31 cellular contexts compared by ENCODE assay signal in the genomic region with DNA sequence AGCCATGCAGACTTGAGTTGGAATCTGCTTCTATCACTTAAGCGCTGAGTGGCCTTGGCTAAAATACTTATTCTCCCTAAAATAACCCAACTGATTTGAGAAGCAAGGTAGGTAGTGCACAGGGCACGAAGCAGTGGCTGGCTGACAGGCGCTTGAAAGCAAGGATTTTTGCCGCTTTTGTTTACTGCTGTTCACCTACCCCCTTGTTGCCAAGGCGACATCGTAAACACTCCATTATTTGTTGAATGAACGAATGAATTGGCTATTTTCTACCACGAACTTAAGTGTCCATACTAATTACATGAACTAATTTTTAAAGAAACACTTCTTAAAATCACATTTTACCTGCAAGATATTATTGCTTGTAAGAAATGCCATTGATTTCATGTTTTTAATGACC.
DNase-seq lines count a peak whose midpoint lies in the region; ATAC-seq and FAIRE-seq lines count a peak whose summit lies in the region.
"Had no signal": no experiment of that assay in that cellular context is flagged by ENCODE, and none has a peak within 500 bp of the region (broad histone marks: within the 10 kb centered on the region; RNA-seq: fewer than 3 reads in every experiment).

No MANE protein-coding gene starts in this region.

- FAIRE-seq in HTR-8/SVneo (lab: Jason Lieb, UNC) = no peak
- FAIRE-seq: A549, GM12878, islet of Langerhans had no signal

- H3K27me3 ChIP-seq in HUES48 (ENCODE audit: control insufficient read depth, insufficient read depth, low read length) = no peaks in the 10 kb centered on the region
- H3K27me3 ChIP-seq: ascending aorta, cardiac muscle cell, colonic mucosa, left lung, right atrium auricular region, thyroid gland had no signal

- H3K4me1 ChIP-seq in HUES48 (ENCODE audit: control insufficient read depth, insufficient read depth, low read length) = peaks cover 11% of the 10 kb centered on the region
- H3K4me1 ChIP-seq: colonic mucosa, left lung had no signal

- no peak for ATAC-seq in GM18517 (IDR thresholded peaks at IDR 0.05; ENCODE audit: unreplicated experiment)
- ATAC-seq: A549, GM12878, left lung, Panc1 had no signal

- no peak overlapping the region for H3K9ac ChIP-seq in HUES48 (ENCODE audit: low read depth, low read length)

- no peak overlapping the region for H3K4me3 ChIP-seq in HUES48 (ENCODE audit: low read depth, low read length)
- H3K4me3 ChIP-seq: A549, ascending aorta, cardiac muscle cell, colonic mucosa, GM12878, left lung, right atrium auricular region, smooth muscle cell, thyroid gland had no signal

- no peaks in the 10 kb centered on the region for H3K36me3 ChIP-seq in HUES48 (ENCODE audit: control insufficient read depth, insufficient read depth, low read length)
- H3K36me3 ChIP-seq: cardiac muscle cell, colonic mucosa, left lung, right atrium auricular region, thyroid gland had no signal

- H3K9me3 ChIP-seq in HUES48 (ENCODE audit: control insufficient read depth, insufficient read depth, low read length) = no peaks in the 10 kb centered on the region
- H3K9me3 ChIP-seq: A549, ascending aorta, colonic mucosa, left lung, right atrium auricular region, thyroid gland had no signal

- peak overlapping the region; percentile 18 for H3K27ac ChIP-seq in HUES48 (ENCODE audit: low read depth, low read length)
- H3K27ac ChIP-seq: A549, ascending aorta, cardiac muscle cell, colonic mucosa, epithelial cell of prostate, left lung, right atrium auricular region, thyroid gland had no signal

- peak; percentile 47 for DNase-seq in NCI-H2227 (lab: John Stamatoyannopoulos, UW; ENCODE audit: unreplicated experiment)
- no peak for DNase-seq in NCI-H2227 treated with DMSO at 0.1 percent for 48 hours (lab: John Stamatoyannopoulos, UW)
- peak; percentile 73 for DNase-seq in NCI-H69 (lab: John Stamatoyannopoulos, UW)
- DNase-seq in left kidney (ENCODE audit: low read depth, low spot score) = peak; percentile 41
- no peak for DNase-seq in cerebellar cortex (ENCODE audit: low spot score)
- no peak for DNase-seq in HTR-8/SVneo (ENCODE audit: insufficient read length, low spot score)
- DNase-seq: activated CD4-positive, alpha-beta T cell treated with anti-CD3 and anti-CD28 coated beads, Interleukin-2, amount 50 U/mL, for 48 hours; activated CD4-positive, CD25-positive, alpha-beta regulatory T cell treated with anti-CD3 and anti-CD28 coated beads, Interleukin-2, amount 50 U/mL, for 72 hours; activated gamma-delta T cell treated with Interleukin-2 at 50 U/mL for 16 hours; activated T-cell treated with anti-CD3 and anti-CD28 coated beads, Interleukin-2, amount 50 U/mL, for 48 hours; AML-193; CD4-positive, alpha-beta memory T cell; colonic mucosa; effector CD4-positive, alpha-beta T cell; left lung; NCI-H524; nephron progenitor cell; SHP77 treated with DMSO at 0.1 percent for 48 hours; T-helper 2 cell; thyroid gland had no signal

Comparison
In these comparisons a context has a peak if more than half of its experiments do, and no peak if none do; other contexts are left out.
1. DNase-seq: peak in NCI-H2227 (single experiment), NCI-H69 (single experiment) and left kidney (single experiment); none in NCI-H2227 treated with DMSO at 0.1 percent for 48 hours (single experiment), cerebellar cortex (single experiment) and HTR-8/SVneo (single experiment).